Comparison of ENCODE assay signal across 8 cellular contexts in genomic region chr7:151114151-151115090, GRCh38. TPM values are rescaled to one million over a fixed set of nuclear protein-coding genes. Genes with fewer than 3 reads are reported as not detected.
A peak's percentile ranks its signal among the peaks of the same experiment; 100 is the strongest.
DNase-seq lines count a peak whose midpoint lies in the region; ATAC-seq and TF ChIP-seq lines count a peak whose summit lies in the region.

No MANE protein-coding gene starts in this region.

- no peak overlapping the region for H2BK15ac ChIP-seq in neuronal stem cell (ENCODE audit: low read length)

- H3K27me3 ChIP-seq in PC-9 (ENCODE audit: insufficient read depth, low read depth), result no peaks in the 10 kb centered on the region
- peaks cover 0 to 3% (median 0%) of the 10 kb centered on the region in 3 experiments for H3K27me3 ChIP-seq in neuronal stem cell (ENCODE audit: control insufficient read depth in 3 of 3, insufficient read depth in 3 of 3, low read depth in 1 of 3, low read length in 3 of 3)

- H2BK120ac ChIP-seq in neuronal stem cell (ENCODE audit: low read depth, low read length), result peak overlapping the region; percentile 11

- H2AFZ ChIP-seq in PC-9 (no peak overlapping the region), neuronal stem cell (ENCODE audit: low read length) (no peak overlapping the region)

- in situ Hi-C loops in KBM-7 (cut with MboI; ENCODE audit: low pct_unique_long_range_greater_than_20kb, low sequenced_read_pairs), result no loop called here

- CTCF ChIA-PET in PC-9 (lab: Charles Lee), result no interaction called here
- CTCF ChIA-PET in activated CD4-positive, alpha-beta T cell treated with anti-CD3 and anti-CD28 coated beads for 36 hours (lab: Charles Lee), result interaction anchor here (0.8 to 1.4 kb wide), 2 partner anchors 9 to 24 kb away, joined by 3 to 4 read pairs; no protein-coding TSS in a partner anchor

- H3K23ac ChIP-seq in neuronal stem cell (ENCODE audit: low read depth, low read length, poor library complexity), result no peak overlapping the region

- BruUV-seq in PC-9 (replicated peaks; lab: Mats Ljungman, UMichigan), result TSS peak; percentile 49

- peak overlapping the region; percentile 58 for H3K4me2 ChIP-seq in PC-9
- peak overlapping the region; percentile 90 for H3K4me2 ChIP-seq in neuronal stem cell (ENCODE audit: insufficient read depth, low read length, poor library complexity, severe bottlenecking)

- TF ChIP-seq CTCF in PC-9 (conservative IDR thresholded peaks at IDR 0.05), result no peak

- peaks cover 5% of the 10 kb centered on the region for H3K4me1 Mint-ChIP-seq in activated CD4-positive, alpha-beta T cell treated with anti-CD3 and anti-CD28 coated beads for 36 hours

- no CpG with 5 or more reads among the region's 101 CpGs for WGBS in neuronal stem cell (ENCODE audit: extremely low coverage in 2 of 2, insufficient read length in 2 of 2, insufficient replicate concordance in 1 of 2), 2 donors

- peaks cover 3% of the 10 kb centered on the region for H3K27me3 Mint-ChIP-seq in activated CD4-positive, alpha-beta T cell treated with anti-CD3 and anti-CD28 coated beads for 36 hours

- H3K9me3 Mint-ChIP-seq in activated CD4-positive, alpha-beta T cell treated with anti-CD3 and anti-CD28 coated beads for 36 hours (ENCODE audit: low read depth), result no peaks in the 10 kb centered on the region

- H3K27ac ChIP-seq in PC-9 (peak overlapping the region; percentile 77), epithelial cell of prostate (peak overlapping the region; percentile 92), neuronal stem cell (replicated peaks; ENCODE audit: low read length) (peak overlapping the region; percentile 55)

- no peak overlapping the region for H3K27ac Mint-ChIP-seq in activated CD4-positive, alpha-beta T cell treated with anti-CD3 and anti-CD28 coated beads for 36 hours

- no peak for ATAC-seq in activated CD4-positive, alpha-beta T cell treated with anti-CD3 and anti-CD28 coated beads for 36 hours
- no peak for ATAC-seq in HG03571 (IDR thresholded peaks at IDR 0.05; ENCODE audit: unreplicated experiment)

- peaks cover 38% of the 10 kb centered on the region for H3F3A ChIP-seq in PC-9 (ENCODE audit: insufficient read depth, low read depth)

- peaks cover 32% of the 10 kb centered on the region for H3K79me2 ChIP-seq in PC-9 (ENCODE audit: low read depth)

- no peaks in the 10 kb centered on the region for H3K9me3 ChIP-seq in PC-9 (ENCODE audit: insufficient read depth, low read depth)
- peaks cover 0 to 1% of the 10 kb centered on the region in 2 donors for H3K9me3 ChIP-seq in neuronal stem cell (replicated peaks in 1 of 2; ENCODE audit: control insufficient read depth in 2 of 2, insufficient read depth in 1 of 2, low read depth in 1 of 2, low read length in 2 of 2)

- peaks cover 29% of the 10 kb centered on the region for H3K79me1 ChIP-seq in neuronal stem cell (ENCODE audit: low read depth, low read length)

- peaks cover 3% of the 10 kb centered on the region for H3K36me3 Mint-ChIP-seq in activated CD4-positive, alpha-beta T cell treated with anti-CD3 and anti-CD28 coated beads for 36 hours (ENCODE audit: low read depth)

- intact Hi-C loops in PC-9 (cut with micrococcal nuclease; ENCODE audit: unreplicated experiment), result loop anchor here (5.0 to 10.0 kb wide), 4 partner anchors 113 to 792 kb away; partner anchors contain the start of genes ABCF2, ACTR3C and LRRC61
- intact Hi-C loops in activated CD4-positive, alpha-beta T cell treated with anti-CD3 and anti-CD28 coated beads for 36 hours (cut with DNase I, micrococcal nuclease), result loop anchor here (5.0 kb wide), 2 partner anchors 217 to 337 kb away; no protein-coding TSS in a partner anchor

- H4K8ac ChIP-seq in neuronal stem cell (ENCODE audit: low read depth, low read length), result no peak overlapping the region

- H2BK12ac ChIP-seq in neuronal stem cell (ENCODE audit: low read length), result no peak overlapping the region

- H3K36me3 ChIP-seq in PC-9 (ENCODE audit: low read depth) (no peaks in the 10 kb centered on the region), neuronal stem cell (replicated peaks in 1 of 2; ENCODE audit: control insufficient read depth in 2 of 2, insufficient read depth in 2 of 2, low read length in 2 of 2) (peaks cover 20 to 26% of the 10 kb centered on the region in 2 donors)

- H2AK5ac ChIP-seq in neuronal stem cell (ENCODE audit: low read depth, low read length), result peak overlapping the region; percentile 86

- peak overlapping the region; percentile 33 for H3K9ac ChIP-seq in neuronal stem cell (ENCODE audit: low read depth, low read length, poor library complexity)

- peak overlapping the region; percentile 16; the same call in 1 of the 2 replicates for H3K4me3 ChIP-seq in PC-9
- H3K4me3 ChIP-seq in neuronal stem cell (ENCODE audit: low read length in 2 of 2), result peak overlapping the region in 1 of 2 donors; percentile 80

- peak overlapping the region; percentile 52 for H3K18ac ChIP-seq in neuronal stem cell (ENCODE audit: low read length)

- POLR2A ChIA-PET in PC-9 (lab: Charles Lee; ENCODE audit: unreplicated experiment), result interaction anchor here (1.0 kb wide), 1 partner anchor 86 kb away, joined by 4 read pairs; the partner anchor contains the start of gene ABCB8
- POLR2A ChIA-PET in activated CD4-positive, alpha-beta T cell treated with anti-CD3 and anti-CD28 coated beads for 36 hours (lab: Charles Lee), result no interaction called here

- H3K4ac ChIP-seq in neuronal stem cell (ENCODE audit: low read length), result no peak overlapping the region

- H3K4me1 ChIP-seq in PC-9 (replicated peaks; ENCODE audit: insufficient read depth), result peaks cover 30% of the 10 kb centered on the region
- peaks cover 11 to 22% of the 10 kb centered on the region in 2 donors for H3K4me1 ChIP-seq in neuronal stem cell (ENCODE audit: control insufficient read depth in 2 of 2, insufficient read depth in 1 of 2, low read depth in 1 of 2, low read length in 2 of 2)

- H3K14ac ChIP-seq in neuronal stem cell (ENCODE audit: low read length), result no peak overlapping the region

- no peak overlapping the region for H3K4me3 Mint-ChIP-seq in activated CD4-positive, alpha-beta T cell treated with anti-CD3 and anti-CD28 coated beads for 36 hours

- no peaks in the 10 kb centered on the region for H3K9me2 ChIP-seq in PC-9 (ENCODE audit: insufficient read depth)

- peaks cover 63% of the 10 kb centered on the region for H4K20me1 ChIP-seq in PC-9 (ENCODE audit: insufficient read depth)

- H4K91ac ChIP-seq in neuronal stem cell (ENCODE audit: low read depth, low read length, poor library complexity), result no peak overlapping the region

- H2BK5ac ChIP-seq in neuronal stem cell (ENCODE audit: low read length), result no peak overlapping the region

- DNase-seq in EH (ENCODE audit: low read depth) (peak; percentile 25), PC-9 (peak in 1 of 2 experiments; percentile 51), epithelial cell of prostate (ENCODE audit: low read depth, low spot score) (peak; percentile 18), neuronal stem cell (ENCODE audit: low spot score) (no peak), KBM-7 (no peak), H4 (ENCODE audit: low spot score) (no peak)
- DNase-seq in activated CD4-positive, alpha-beta T cell treated with anti-CD3 and anti-CD28 coated beads for 36 hours, result no peak

RNA-seq across cellular contexts. Expression of gene AGAP3, which starts 28.1 kb away (rescaled TPM):
- 103 TPM in 2 replicates for total RNA-seq in PC-9 (2021)
- 45.7 TPM for polyA plus RNA-seq in neuronal stem cell (2013, experiment 1 of 2)
- 45.5 TPM for polyA plus RNA-seq in neuronal stem cell (2013, experiment 2 of 2)
- 10 to 100 TPM; 29.4 to 33.2 TPM for total RNA-seq in activated CD4-positive, alpha-beta T cell treated with anti-CD3 and anti-CD28 coated beads for 36 hours
- total RNA-seq in H4 (2014; rRNA removed; shearing (Covaris generic)), result 26.1 and 36.6 TPM in 2 replicates

RNA-seq across cellular contexts. Expression of gene TMUB1, which starts 31.1 kb away (rescaled TPM):
- total RNA-seq in PC-9 (2021), result 87.8 and 99.3 TPM in 2 replicates
- 45.7 TPM for polyA plus RNA-seq in neuronal stem cell (2013, experiment 1 of 2)
- polyA plus RNA-seq in neuronal stem cell (2013, experiment 2 of 2), result 44.8 TPM
- total RNA-seq in activated CD4-positive, alpha-beta T cell treated with anti-CD3 and anti-CD28 coated beads for 36 hours, result 10 to 100 TPM; 54.0 to 67.7 TPM
- 37.1 and 37.3 TPM in 2 replicates for total RNA-seq in H4 (2014; rRNA removed; shearing (Covaris generic))

RNA-seq across cellular contexts. Expression of gene FASTK, which starts 33.8 kb away (rescaled TPM):
- total RNA-seq in PC-9 (2021), result 104 and 126 TPM in 2 replicates
- polyA plus RNA-seq in neuronal stem cell (2013, experiment 1 of 2), result 40.4 TPM
- polyA plus RNA-seq in neuronal stem cell (2013, experiment 2 of 2), result 40.8 TPM
- total RNA-seq in activated CD4-positive, alpha-beta T cell treated with anti-CD3 and anti-CD28 coated beads for 36 hours, result 10 to 100 TPM; 56.6 to 56.7 TPM
- total RNA-seq in H4 (2014; rRNA removed; shearing (Covaris generic)), result 70.0 and 100 TPM in 2 replicates

RNA-seq across cellular contexts. Expression of gene GBX1, which starts 53.1 kb away (rescaled TPM):
- total RNA-seq in PC-9 (2021), result not detected in 2 replicates
- 0.10 TPM for polyA plus RNA-seq in neuronal stem cell (2013, experiment 1 of 2)
- 0.07 TPM for polyA plus RNA-seq in neuronal stem cell (2013, experiment 2 of 2)
- under 1 TPM in 1 of 2 experiments, not detected in 1; 0.16 TPM for total RNA-seq in activated CD4-positive, alpha-beta T cell treated with anti-CD3 and anti-CD28 coated beads for 36 hours
- not detected in 2 replicates for total RNA-seq in H4 (2014; rRNA removed; shearing (Covaris generic))

RNA-seq across cellular contexts. Expression of gene SLC4A2, which starts 55.0 kb away (rescaled TPM):
- total RNA-seq in PC-9 (2021), result 199 and 245 TPM in 2 replicates
- polyA plus RNA-seq in neuronal stem cell (2013, experiment 1 of 2), result 47.2 TPM
- polyA plus RNA-seq in neuronal stem cell (2013, experiment 2 of 2), result 44.5 TPM
- 10 to 100 TPM; 58.7 to 85.0 TPM for total RNA-seq in activated CD4-positive, alpha-beta T cell treated with anti-CD3 and anti-CD28 coated beads for 36 hours
- total RNA-seq in H4 (2014; rRNA removed; shearing (Covaris generic)), result 61.6 and 82.9 TPM in 2 replicates

Comparison
In these comparisons a context has a peak if more than half of its experiments do, and no peak if none do; other contexts are left out.
1. DNase-seq: peak in EH (single experiment) and epithelial cell of prostate (single experiment); none in neuronal stem cell (single experiment), KBM-7 (single experiment), activated CD4-positive, alpha-beta T cell treated with anti-CD3 and anti-CD28 coated beads for 36 hours (single experiment) and H4 (single experiment).
2. Peak in every context shown above with its lines, with median percentiles within 50 percentile points of each other: H3K27ac ChIP-seq.